13 cellular contexts compared by ENCODE assay signal in genomic region chrX:149073464-149073863, GRCh38.
"Had no signal": no experiment of that assay in that cellular context is flagged by ENCODE, and none has a peak within 500 bp of the region (broad histone marks: within the 10 kb centered on the region; RNA-seq: fewer than 3 reads in every experiment).

No MANE protein-coding gene starts in this region.

- H3K9me3 Mint-ChIP-seq: dendritic cell treated with granulocyte-macrophage colony-stimulating factor and Interleukin-4, amounts not matched to agents 40 ng/mL and 50 ng/mL, for 4 days; effector memory CD8-positive, alpha-beta T cell; naive thymus-derived CD8-positive, alpha-beta T cell had no signal

- DNase-seq: effector memory CD8-positive, alpha-beta T cell; heart left ventricle; hypothalamus; mucosa of descending colon; naive thymus-derived CD8-positive, alpha-beta T cell; posterior cingulate gyrus; sigmoid colon; stimulated activated naive CD4-positive, alpha-beta T cell treated with Interleukin-2 at 50 U/mL for 16 hours; trophoblast cell had no signal

- H3K4me3 ChIP-seq: heart left ventricle, mucosa of descending colon, sigmoid colon, skin epidermis had no signal

- H3K27ac Mint-ChIP-seq: dendritic cell treated with granulocyte-macrophage colony-stimulating factor and Interleukin-4, amounts not matched to agents 40 ng/mL and 50 ng/mL, for 4 days; effector memory CD8-positive, alpha-beta T cell had no signal

- H3K36me3 ChIP-seq: heart left ventricle, neutrophil, sigmoid colon had no signal

- H3K36me3 Mint-ChIP-seq: naive thymus-derived CD8-positive, alpha-beta T cell had no signal

- H3K9me3 ChIP-seq: heart left ventricle, mucosa of descending colon, neutrophil, sigmoid colon had no signal

- H3K4me3 Mint-ChIP-seq: dendritic cell treated with granulocyte-macrophage colony-stimulating factor and Interleukin-4, amounts not matched to agents 40 ng/mL and 50 ng/mL, for 4 days; effector memory CD8-positive, alpha-beta T cell; naive thymus-derived CD8-positive, alpha-beta T cell had no signal

- H3K27ac ChIP-seq: heart left ventricle, neutrophil, sigmoid colon had no signal

- H3K4me1 ChIP-seq: sigmoid colon had no signal

- H3K27me3 Mint-ChIP-seq: dendritic cell treated with granulocyte-macrophage colony-stimulating factor and Interleukin-4, amounts not matched to agents 40 ng/mL and 50 ng/mL, for 4 days; effector memory CD8-positive, alpha-beta T cell; naive thymus-derived CD8-positive, alpha-beta T cell had no signal

- ATAC-seq: effector memory CD8-positive, alpha-beta T cell; left lobe of liver; mucosa of descending colon; naive thymus-derived CD8-positive, alpha-beta T cell had no signal

- H3K27me3 ChIP-seq: heart left ventricle, neutrophil, sigmoid colon had no signal
